8 cellular contexts compared by ENCODE assay signal in genomic region chr15:40893733-40894688, GRCh38. TPM values are rescaled to one million over a fixed set of nuclear protein-coding genes. Genes with fewer than 3 reads are reported as not detected.
A peak's percentile ranks its signal among the peaks of the same experiment; 100 is the strongest.
DNase-seq lines count a peak whose midpoint lies in the region; ATAC-seq and TF ChIP-seq lines count a peak whose summit lies in the region.

TSS of gene VPS18 (plus strand) at chr15:40894450. CDS start at chr15:40894769, 319 bp downstream.

- H3K4me3 ChIP-seq in left lung = peak within 1 kb of the TSS; percentile 93 to 94

- ATAC-seq in GM19351 (IDR thresholded peaks at IDR 0.05; ENCODE audit: unreplicated experiment) = peak; percentile 88
- peak; percentile 88 for ATAC-seq in HG03521 (IDR thresholded peaks at IDR 0.05; ENCODE audit: unreplicated experiment)
- peak; percentile 97 for ATAC-seq in left lung

- CTCF ChIA-PET in activated CD4-positive, alpha-beta T cell treated with anti-CD3 and anti-CD28 coated beads, Interleukin-2, amount 10 ng/mL, durations not matched to agents 7 days and 5 days (lab: Charles Lee) = interaction anchor here (0.5 to 7.6 kb wide), 44 partner anchors 9 to 1076 kb away, joined by 3 to 165 read pairs (median 4); partner anchors contain the start of genes C15orf62, CHP1, RAD51 and SPINT1

- intact Hi-C loops in CD14-positive monocyte (cut with micrococcal nuclease) (loop anchor here (2.0 to 10.0 kb wide), 3 partner anchors 35 to 199 kb away; partner anchors contain the start of genes DNAJC17 (in 1 of the 2), RAD51 (in 1 of the 2) and ZFYVE19 (in 1 of the 2)), left lung (cut with DNase I) (loop anchor here in 1 of 2 donors (5.0 kb wide), 1 partner anchor 217 kb away; no protein-coding TSS in a partner anchor)

- POLR2A ChIA-PET in activated CD4-positive, alpha-beta T cell treated with anti-CD3 and anti-CD28 coated beads, Interleukin-2, amount 10 ng/mL, durations not matched to agents 7 days and 5 days (lab: Charles Lee) = interaction anchor here (0.6 to 1.9 kb wide), 3 partner anchors 13 to 305 kb away, joined by 4 to 15 read pairs (median 7); no protein-coding TSS in a partner anchor

- peak within 1 kb of the TSS; percentile 83 to 84 for H3K27ac ChIP-seq in left lung

- peaks cover 0 to 2% (median 0%) of the 10 kb centered on the region in 7 donors for H3K9me3 Mint-ChIP-seq in CD14-positive monocyte
- no peaks in the 10 kb centered on the region for H3K9me3 Mint-ChIP-seq in activated CD4-positive, alpha-beta T cell treated with anti-CD3 and anti-CD28 coated beads, Interleukin-2, amount 10 ng/mL, durations not matched to agents 7 days and 5 days

- H3K27me3 Mint-ChIP-seq in CD14-positive monocyte (ENCODE audit: low read depth in 3 of 3) = peaks cover 1 to 14% (median 7%) of the 10 kb centered on the region in 3 donors
- H3K27me3 Mint-ChIP-seq in activated CD4-positive, alpha-beta T cell treated with anti-CD3 and anti-CD28 coated beads, Interleukin-2, amount 10 ng/mL, durations not matched to agents 7 days and 5 days = peaks cover 4% of the 10 kb centered on the region

- H3K27me3 ChIP-seq in left lung = no peaks in the 10 kb centered on the region

- H3K9me3 ChIP-seq in left lung = no peaks in the 10 kb centered on the region

- peak within 1 kb of the TSS; percentile 98 to 100 (median 99) for H3K27ac Mint-ChIP-seq in CD14-positive monocyte
- peak within 1 kb of the TSS; percentile 99 for H3K27ac Mint-ChIP-seq in activated CD4-positive, alpha-beta T cell treated with anti-CD3 and anti-CD28 coated beads, Interleukin-2, amount 10 ng/mL, durations not matched to agents 7 days and 5 days

- peaks cover 5 to 43% of the 10 kb centered on the region in 2 donors for H3K4me1 ChIP-seq in left lung

- H3K4me3 Mint-ChIP-seq in CD14-positive monocyte = peak within 1 kb of the TSS; percentile 97 to 98
- peak within 1 kb of the TSS; percentile 100 for H3K4me3 Mint-ChIP-seq in activated CD4-positive, alpha-beta T cell treated with anti-CD3 and anti-CD28 coated beads, Interleukin-2, amount 10 ng/mL, durations not matched to agents 7 days and 5 days

- DNase-seq in CD14-positive monocyte (ENCODE audit: low spot score) (peak; percentile 98), NCI-H69 (lab: John Stamatoyannopoulos, UW) (peak; percentile 99), cortex of kidney (lab: John Stamatoyannopoulos, UW) (peak; percentile 99), left lung (peak; percentile 99 to 100)
- DNase-seq in activated CD4-positive, alpha-beta T cell treated with anti-CD3 and anti-CD28 coated beads, Interleukin-2, amount 10 ng/mL, durations not matched to agents 7 days and 5 days = peak; percentile 98
- DNase-seq in stimulated activated CD4-positive, alpha-beta T cell treated with anti-CD3 and anti-CD28 coated beads, Interleukin-2, amount 100 ng/mL, for 48 hours = peak; percentile 100

- H3K4me1 Mint-ChIP-seq in CD14-positive monocyte = peaks cover 31% of the 10 kb centered on the region
- peaks cover 39% of the 10 kb centered on the region for H3K4me1 Mint-ChIP-seq in activated CD4-positive, alpha-beta T cell treated with anti-CD3 and anti-CD28 coated beads, Interleukin-2, amount 10 ng/mL, durations not matched to agents 7 days and 5 days

- H3K36me3 ChIP-seq in left lung = peaks cover 0 to 32% of the 10 kb centered on the region in 2 donors

- peak; percentile 91 for TF ChIP-seq CTCF in CD14-positive monocyte (IDR thresholded peaks at IDR 0.05)
- peak; percentile 97 to 100 for TF ChIP-seq CTCF in left lung (IDR thresholded peaks at IDR 0.05)

- H3K36me3 Mint-ChIP-seq in CD14-positive monocyte = peaks cover 26 to 32% of the 10 kb centered on the region in 2 donors
- H3K36me3 Mint-ChIP-seq in activated CD4-positive, alpha-beta T cell treated with anti-CD3 and anti-CD28 coated beads, Interleukin-2, amount 10 ng/mL, durations not matched to agents 7 days and 5 days (ENCODE audit: low read depth) = peaks cover 15% of the 10 kb centered on the region

RNA-seq across cellular contexts. Expression of gene VPS18, which starts in this region (rescaled TPM):
- polyA plus RNA-seq in CD14-positive monocyte = 10 to 100 TPM; 21.8 to 22.8 TPM
- total RNA-seq in activated CD4-positive, alpha-beta T cell treated with anti-CD3 and anti-CD28 coated beads, Interleukin-2, amount 10 ng/mL, durations not matched to agents 7 days and 5 days = 10 to 100 TPM; 16.2 to 16.6 TPM
- 10 to 100 TPM; 26.3 to 29.0 TPM for total RNA-seq in left lung

Comparison
In these comparisons a context has a peak if more than half of its experiments do, and no peak if none do; other contexts are left out.
1. Peak in every context shown above with its lines: DNase-seq, ATAC-seq, H3K4me3 ChIP-seq and H3K27ac ChIP-seq.